Comparison of ENCODE assay signal across 2 cellular contexts in genomic region chr20:51612896-51613295, GRCh38.
A peak's percentile ranks its signal among the peaks of the same experiment; 100 is the strongest.
TF ChIP-seq lines count a peak whose summit lies in the region.

No MANE protein-coding gene starts in this region.

TF ChIP-seq in HepG2, 621 proteins besides CTCF, POLR2A, EP300 and RAD21 (continued from another document):
- no peak for TF ChIP-seq MLX (CRISPR knock-in tag; IDR thresholded peaks at IDR 0.05)
- TF ChIP-seq SAP130 (CRISPR knock-in tag; IDR thresholded peaks at IDR 0.05; ENCODE audit: low read depth) = no peak
- no peak for TF ChIP-seq ZNF746 (CRISPR knock-in tag; IDR thresholded peaks at IDR 0.05)
- TF ChIP-seq ZNF883 (CRISPR knock-in tag; IDR thresholded peaks at IDR 0.05; ENCODE audit: not compliant biosample characterization) = no peak
- peak; percentile 90 for TF ChIP-seq ZNF629 (CRISPR knock-in tag; conservative IDR thresholded peaks at IDR 0.05)
- no peak for TF ChIP-seq FOXO4 (CRISPR knock-in tag; conservative IDR thresholded peaks at IDR 0.05)
- no peak for TF ChIP-seq FOSL2 (CRISPR knock-in tag; IDR thresholded peaks at IDR 0.05)
- TF ChIP-seq ZNF260 (CRISPR knock-in tag; IDR thresholded peaks at IDR 0.05; ENCODE audit: borderline replicate concordance, low read depth) = no peak
- no peak for TF ChIP-seq SATB2 (CRISPR knock-in tag; IDR thresholded peaks at IDR 0.05)
- no peak for TF ChIP-seq ZFP90 (CRISPR knock-in tag; IDR thresholded peaks at IDR 0.05; ENCODE audit: borderline replicate concordance)
- no peak for TF ChIP-seq ZNF597 (CRISPR knock-in tag; IDR thresholded peaks at IDR 0.05)

TF ChIP-seq in K562, 482 proteins besides CTCF, POLR2A, EP300 and RAD21 (continued from another document):
- TF ChIP-seq ZBTB33 (CRISPR knock-in tag; IDR thresholded peaks at IDR 0.05) (no peak), L3MBTL2 (IDR thresholded peaks at IDR 0.05) (no peak), RBM25 (IDR thresholded peaks at IDR 0.05; ENCODE audit: low read depth, low read length, severe bottlenecking) (peak; percentile 83)
